ENCODE assay signal across 1 cellular context in genomic region chr20:407097-407952, GRCh38.
TF ChIP-seq lines count a peak whose summit lies in the region.

No MANE protein-coding gene starts in this region.

TF ChIP-seq in K562, 482 proteins besides CTCF, POLR2A, EP300 and RAD21 (continued from another document and continues in another):
- TF ChIP-seq AFF4 (CRISPR knock-in tag; IDR thresholded peaks at IDR 0.05) (no peak; the same call in 1 of the 2 replicates), XRCC3 (IDR thresholded peaks at IDR 0.05) (no peak), PTTG1 (tag; IDR thresholded peaks at IDR 0.05; ENCODE audit: low read depth) (no peak), POLR2G (IDR thresholded peaks at IDR 0.05; ENCODE audit: low read depth, low read length) (peak; percentile 83), DMBX1 (CRISPR knock-in tag; IDR thresholded peaks at IDR 0.05; ENCODE audit: borderline replicate concordance) (no peak), ZNF764 (CRISPR knock-in tag; IDR thresholded peaks at IDR 0.05; ENCODE audit: low read depth) (no peak), KLF13 (tag; IDR thresholded peaks at IDR 0.05; ENCODE audit: borderline replicate concordance, low read depth) (no peak), HCFC1 (IDR thresholded peaks at IDR 0.05; ENCODE audit: low read depth, low read length) (peak; percentile 47; the same call in 1 of the 2 replicates), KLF16 (IDR thresholded peaks at IDR 0.05) (no peak), RBM17 (IDR thresholded peaks at IDR 0.05; ENCODE audit: borderline replicate concordance, low read depth, low read length) (no peak), THAP7 (CRISPR knock-in tag; IDR thresholded peaks at IDR 0.05) (no peak), RBFOX2 (IDR thresholded peaks at IDR 0.05; ENCODE audit: low read depth, low read length) (peak; percentile 84), PPARD (CRISPR knock-in tag; IDR thresholded peaks at IDR 0.05) (no peak), RBM22 (IDR thresholded peaks at IDR 0.05; ENCODE audit: low read depth, low read length, poor library complexity, severe bottlenecking) (no peak), ELF4 (CRISPR knock-in tag; IDR thresholded peaks at IDR 0.05) (no peak), L3MBTL2 (IDR thresholded peaks at IDR 0.05) (peak; percentile 72), KDM5B (IDR thresholded peaks at IDR 0.05; ENCODE audit: insufficient replicate concordance, low read depth, low read length) (peak; percentile 38), ZNF77 (CRISPR knock-in tag; IDR thresholded peaks at IDR 0.05) (no peak), HBP1 (CRISPR knock-in tag; IDR thresholded peaks at IDR 0.05) (no peak; the same call in 1 of the 2 replicates), ZFX (CRISPR knock-in tag; IDR thresholded peaks at IDR 0.05) (peak; percentile 72), ZNF583 (CRISPR knock-in tag; IDR thresholded peaks at IDR 0.05) (no peak), SMARCA4 (IDR thresholded peaks at IDR 0.05) (no peak), CBFA2T2 (conservative IDR thresholded peaks at IDR 0.05) (no peak), SNIP1 (IDR thresholded peaks at IDR 0.05; ENCODE audit: low read depth) (no peak), THRB (CRISPR knock-in tag; conservative IDR thresholded peaks at IDR 0.05) (no peak), E2F8 (IDR thresholded peaks at IDR 0.05; ENCODE audit: low read depth, partially characterized antibody) (no peak), ZNF232 (CRISPR knock-in tag; IDR thresholded peaks at IDR 0.05) (no peak), PURB (CRISPR knock-in tag; IDR thresholded peaks at IDR 0.05; ENCODE audit: low read depth) (no peak), HMG20A (CRISPR knock-in tag; conservative IDR thresholded peaks at IDR 0.05) (no peak), ARID3B (CRISPR knock-in tag; IDR thresholded peaks at IDR 0.05; ENCODE audit: borderline replicate concordance) (no peak), TARDBP (IDR thresholded peaks at IDR 0.05) (no peak), CREBBP (IDR thresholded peaks at IDR 0.05; ENCODE audit: low read depth, low read length) (no peak), ZBTB7A (IDR thresholded peaks at IDR 0.05; ENCODE audit: borderline replicate concordance, control insufficient read depth, low read depth, low read length) (no peak), CBX3 (IDR thresholded peaks at IDR 0.05; ENCODE audit: borderline replicate concordance in 1 of 2, low read length in 2 of 2) (no peak), SMARCA5 (IDR thresholded peaks at IDR 0.05) (0 out of 2 replicates have a peak, but pooled peaks have one; percentile 50), ZNF3 (CRISPR knock-in tag; IDR thresholded peaks at IDR 0.05) (no peak), POLR2AphosphoS5 (IDR thresholded peaks at IDR 0.05; ENCODE audit: control insufficient read depth, insufficient read depth, low read depth, low read length) (no peak), TOE1 (IDR thresholded peaks at IDR 0.05; ENCODE audit: borderline replicate concordance) (peak; percentile 44; the same call in 1 of the 2 replicates), TOE1 (CRISPR knock-in tag; IDR thresholded peaks at IDR 0.05; ENCODE audit: borderline replicate concordance, low read depth) (no peak), TRIM28 (IDR thresholded peaks at IDR 0.05) (no peak), ZNF124 (CRISPR knock-in tag; IDR thresholded peaks at IDR 0.05) (no peak), WHSC1 (IDR thresholded peaks at IDR 0.05; ENCODE audit: low read length) (no peak), BRD9 (IDR thresholded peaks at IDR 0.05; ENCODE audit: low read depth, partially characterized antibody) (peak; percentile 28), ZNF217 (CRISPR knock-in tag; IDR thresholded peaks at IDR 0.05) (no peak), C11orf30 (IDR thresholded peaks at IDR 0.05; ENCODE audit: low read depth) (no peak), ZBTB5 (IDR thresholded peaks at IDR 0.05) (no peak), SMAD4 (CRISPR knock-in tag; conservative IDR thresholded peaks at IDR 0.05) (no peak; the same call in 1 of the 2 replicates), ZNF311 (CRISPR knock-in tag; IDR thresholded peaks at IDR 0.05) (no peak), RFX5 (IDR thresholded peaks at IDR 0.05; ENCODE audit: low read depth, low read length) (no peak), NR2C2 (CRISPR knock-in tag; IDR thresholded peaks at IDR 0.05) (no peak), NR2C2 (tag; IDR thresholded peaks at IDR 0.05) (no peak), ZNF398 (CRISPR knock-in tag; IDR thresholded peaks at IDR 0.05) (no peak), RBM14 (IDR thresholded peaks at IDR 0.05; ENCODE audit: borderline replicate concordance, insufficient read depth, low read depth, low read length) (no peak), EP400 (IDR thresholded peaks at IDR 0.05) (no peak), CBFB (CRISPR knock-in tag; IDR thresholded peaks at IDR 0.05) (no peak), PRPF4 (IDR thresholded peaks at IDR 0.05; ENCODE audit: insufficient read depth, low read depth, low read length, poor library complexity, severe bottlenecking) (no peak), SMAD1 (IDR thresholded peaks at IDR 0.05; ENCODE audit: low read depth, low read length, partially characterized antibody) (no peak), HDAC6 (IDR thresholded peaks at IDR 0.05; ENCODE audit: low read depth, low read length) (no peak), ATF2 (CRISPR knock-in tag; IDR thresholded peaks at IDR 0.05) (no peak), SREBF2 (CRISPR knock-in tag; IDR thresholded peaks at IDR 0.05) (no peak)
